Comparison of ENCODE assay signal across 29 cellular contexts in the genomic region with DNA sequence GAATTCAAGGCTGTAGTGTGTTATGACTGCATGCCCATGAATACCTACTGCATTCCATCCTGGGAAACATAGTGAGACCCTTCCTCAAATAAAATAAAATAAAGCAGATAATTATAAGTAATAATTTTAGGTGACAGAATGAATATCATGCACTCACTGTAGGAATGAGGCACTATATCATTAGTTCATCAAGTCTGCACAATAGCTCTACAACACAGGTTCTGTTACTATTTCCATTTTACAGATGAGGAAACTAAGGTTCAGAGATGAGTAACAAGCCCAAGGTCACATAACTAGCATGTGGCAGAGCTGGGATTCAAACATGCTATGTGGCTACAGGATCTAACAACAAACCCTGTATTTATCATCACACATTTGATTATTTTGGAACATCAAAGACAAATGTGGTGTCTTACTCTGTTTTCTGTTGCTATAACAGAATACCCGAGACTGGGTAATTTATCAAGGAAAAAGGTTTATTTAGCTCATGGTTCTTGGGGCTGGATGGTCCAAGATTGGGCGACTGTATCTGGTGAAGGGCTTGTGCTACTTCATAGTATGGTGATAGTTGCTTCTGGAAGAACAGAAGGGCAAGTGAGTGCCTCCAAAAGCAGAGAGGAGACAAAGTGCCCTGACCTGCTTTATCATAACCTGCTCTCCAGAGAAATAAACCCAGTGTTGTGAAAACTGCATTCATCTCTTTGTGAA. TPM values are rescaled to one million over a fixed set of nuclear protein-coding genes. Genes with fewer than 3 reads are reported as not detected.
"Had no signal": no experiment of that assay in that cellular context is flagged by ENCODE, and none has a peak within 500 bp of the region (broad histone marks: within the 10 kb centered on the region; RNA-seq: fewer than 3 reads in every experiment).

No MANE protein-coding gene starts in this region.

- FAIRE-seq: endometrium, islet of Langerhans, keratinocyte had no signal

- H3K4me3 Mint-ChIP-seq: dendritic cell treated with granulocyte-macrophage colony-stimulating factor and Interleukin-4, amounts not matched to agents 40 ng/mL and 50 ng/mL, for 4 days; effector memory CD8-positive, alpha-beta T cell; endodermal cell; memory B cell had no signal

- H3K27me3 ChIP-seq: colonic mucosa, esophagus squamous epithelium, gastrocnemius medialis, heart right ventricle, left lung had no signal

- H3K4me3 ChIP-seq: colonic mucosa, esophagus squamous epithelium, gastrocnemius medialis, heart right ventricle, left lung, lower lobe of right lung had no signal

- H3K27ac Mint-ChIP-seq: dendritic cell treated with granulocyte-macrophage colony-stimulating factor and Interleukin-4, amounts not matched to agents 40 ng/mL and 50 ng/mL, for 4 days; effector memory CD8-positive, alpha-beta T cell; endodermal cell; memory B cell had no signal

- ATAC-seq: effector memory CD8-positive, alpha-beta T cell; esophagus mucosa; gastrocnemius medialis; heart right ventricle; left cardiac atrium; left lung; lower lobe of right lung had no signal

- H3K9me3 ChIP-seq: colonic mucosa, esophagus squamous epithelium, gastrocnemius medialis, heart right ventricle, left lung, lower lobe of right lung had no signal

- H3K27me3 Mint-ChIP-seq: dendritic cell treated with granulocyte-macrophage colony-stimulating factor and Interleukin-4, amounts not matched to agents 40 ng/mL and 50 ng/mL, for 4 days; effector memory CD8-positive, alpha-beta T cell; memory B cell had no signal

- H3K27ac ChIP-seq: colonic mucosa, epithelial cell of prostate, esophagus squamous epithelium, gastrocnemius medialis, heart right ventricle, left lung, lower lobe of right lung had no signal

- H3K9me3 Mint-ChIP-seq: dendritic cell treated with granulocyte-macrophage colony-stimulating factor and Interleukin-4, amounts not matched to agents 40 ng/mL and 50 ng/mL, for 4 days; effector memory CD8-positive, alpha-beta T cell; endodermal cell; memory B cell had no signal

- H3K4me1 ChIP-seq: colonic mucosa had no signal

- DNase-seq: colonic mucosa; cortex of kidney; effector CD8-positive, alpha-beta T cell; effector memory CD8-positive, alpha-beta T cell; endodermal cell; erythroblast; esophagus squamous epithelium; foreskin melanocyte; gastrocnemius medialis; glutamatergic neuron; head of caudate nucleus; heart right ventricle; hippocampal formation; left cardiac atrium; left lung; left ventricle myocardium superior; lower lobe of right lung; mesendoderm; midbrain had no signal

- H3K36me3 ChIP-seq: colonic mucosa had no signal

RNA-seq across cellular contexts. Expression of gene TMEM269, which starts 56.8 kb away (rescaled TPM):
- total RNA-seq: dermis microvascular lymphatic vessel endothelial cell, esophagus squamous epithelium, glomerular endothelial cell, left ventricle myocardium superior, lower lobe of right lung, lung microvascular endothelial cell had no signal
